25 cellular contexts compared by ENCODE assay signal in the genomic region with DNA sequence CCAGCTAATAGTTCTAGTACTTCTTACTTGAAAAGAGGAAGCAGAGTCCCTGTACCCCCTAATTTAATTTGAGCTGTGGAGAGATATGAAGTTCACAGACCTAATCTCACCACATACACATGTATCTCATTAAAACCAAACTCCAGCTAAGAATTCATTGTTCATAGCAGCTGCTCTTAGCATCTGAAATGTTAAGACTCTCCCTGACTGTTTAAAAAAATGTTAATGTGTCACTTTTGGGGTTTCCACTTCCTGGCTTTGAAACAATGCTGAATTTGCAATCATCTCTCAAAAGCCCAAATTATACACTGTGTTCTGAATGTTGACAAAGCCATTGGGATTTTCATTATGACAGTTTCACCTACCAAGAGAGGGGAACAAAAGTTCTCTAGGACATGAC. TPM values are rescaled to one million over a fixed set of nuclear protein-coding genes. Genes with fewer than 3 reads are reported as not detected.
DNase-seq lines count a peak whose midpoint lies in the region; ATAC-seq and TF ChIP-seq lines count a peak whose summit lies in the region.
"Had no signal": no experiment of that assay in that cellular context is flagged by ENCODE, and none has a peak within 500 bp of the region (broad histone marks: within the 10 kb centered on the region; RNA-seq: fewer than 3 reads in every experiment).

No MANE protein-coding gene starts in this region.

- DNase-seq in SK-N-SH (no peak), stomach (no peak), prostate gland (ENCODE audit: low spot score) (no peak)
- DNase-seq in activated CD8-positive, alpha-beta memory T cell treated with anti-CD3 and anti-CD28 coated beads, Interleukin-2, amount 50 U/mL, for 48 hours: no peak
- DNase-seq: 8988T; activated CD4-positive, alpha-beta memory T cell treated with anti-CD3 and anti-CD28 coated beads, Interleukin-2, amount 10 ng/mL, durations not matched to agents 7 days and 5 days; activated CD4-positive, CD25-positive, alpha-beta regulatory T cell; activated T-cell treated with anti-CD3 and anti-CD28 coated beads for 4 hours; BE2C; effector memory CD8-positive, alpha-beta T cell; H7; NCI-H187 treated with DMSO at 0.1 percent for 48 hours; Peyer's patch; spleen; stimulated activated CD4-positive, alpha-beta T cell treated with anti-CD3 and anti-CD28 coated beads, Interleukin-4, amount 100 ng/mL, for 1 hour; T-helper 9 cell had no signal

- no peaks in the 10 kb centered on the region for H3K79me2 ChIP-seq in SK-N-SH (ENCODE audit: insufficient read depth)
- no peaks in the 10 kb centered on the region for H3K79me2 ChIP-seq in Loucy (ENCODE audit: insufficient read depth, low read length)

- H3K4me1 ChIP-seq in SK-N-SH (ENCODE audit: control insufficient read depth in 1 of 2, insufficient read depth in 2 of 2, low read depth in 1 of 2, low read length in 1 of 2) (no peaks in the 10 kb centered on the region), Loucy (ENCODE audit: insufficient read depth, low read length, poor library complexity, severe bottlenecking) (peaks cover 18% of the 10 kb centered on the region), stomach (peaks cover 0 to 21% (median 11%) of the 10 kb centered on the region in 4 donors), prostate gland (replicated peaks) (no peaks in the 10 kb centered on the region)
- H3K4me1 ChIP-seq: BE2C, esophagus muscularis mucosa had no signal

- no peak overlapping the region for H3K4me3 Mint-ChIP-seq in dendritic cell treated with granulocyte-macrophage colony-stimulating factor and Interleukin-4, amounts not matched to agents 40 ng/mL and 50 ng/mL, for 4 days
- H3K4me3 Mint-ChIP-seq: activated CD4-positive, alpha-beta memory T cell treated with anti-CD3 and anti-CD28 coated beads, Interleukin-2, amount 10 ng/mL, durations not matched to agents 7 days and 5 days; brain; effector memory CD8-positive, alpha-beta T cell; stimulated activated naive CD8-positive, alpha-beta T cell treated with anti-CD3 and anti-CD28 coated beads, Interleukin-15, Interleukin-2, amounts not matched to agents 100 ng/mL and 50 ng/mL, for 24 hours had no signal

- H4K20me1 ChIP-seq in SK-N-SH (ENCODE audit: insufficient read depth): no peaks in the 10 kb centered on the region
- H4K20me1 ChIP-seq in Loucy (ENCODE audit: insufficient read depth, low read length, poor library complexity, severe bottlenecking): no peaks in the 10 kb centered on the region

- POLR2A ChIA-PET in SK-N-SH (lab: Yijun Ruan, JAX): no interaction called here

- H3K4me3 ChIP-seq in SK-N-SH (ENCODE audit: low read depth in 2 of 2, low read length in 1 of 2) (no peak overlapping the region), Loucy (ENCODE audit: low read length, poor library complexity, severe bottlenecking) (no peak overlapping the region), stomach (no peak overlapping the region), prostate gland (no peak overlapping the region)
- H3K4me3 ChIP-seq: esophagus muscularis mucosa, Peyer's patch, spleen, tibial nerve had no signal

- peaks cover 6% of the 10 kb centered on the region for H3F3A ChIP-seq in SK-N-SH (replicated peaks; ENCODE audit: insufficient read depth)
- H3F3A ChIP-seq in Loucy (ENCODE audit: low read depth): no peaks in the 10 kb centered on the region

- H3K9ac ChIP-seq in SK-N-SH (no peak overlapping the region), Loucy (ENCODE audit: low read depth, low read length, poor library complexity, severe bottlenecking) (peak overlapping the region; percentile 1)
- H3K9ac ChIP-seq: KMS-11 had no signal

- H3K27ac Mint-ChIP-seq in dendritic cell treated with granulocyte-macrophage colony-stimulating factor and Interleukin-4, amounts not matched to agents 40 ng/mL and 50 ng/mL, for 4 days: peak overlapping the region; percentile 74
- H3K27ac Mint-ChIP-seq: activated CD4-positive, alpha-beta memory T cell treated with anti-CD3 and anti-CD28 coated beads, Interleukin-2, amount 10 ng/mL, durations not matched to agents 7 days and 5 days; brain; effector memory CD8-positive, alpha-beta T cell; stimulated activated naive CD8-positive, alpha-beta T cell treated with anti-CD3 and anti-CD28 coated beads, Interleukin-15, Interleukin-2, amounts not matched to agents 100 ng/mL and 50 ng/mL, for 24 hours had no signal

- H2AFZ ChIP-seq in SK-N-SH (ENCODE audit: low read depth) (peak overlapping the region; percentile 55; the same call in 1 of the 2 replicates), Loucy (ENCODE audit: low read length) (peak overlapping the region; percentile 94)

- no peaks in the 10 kb centered on the region for H3K9me3 ChIP-seq in SK-N-SH
- H3K9me3 ChIP-seq in Loucy (ENCODE audit: insufficient read depth, low read depth, low read length): no peaks in the 10 kb centered on the region
- H3K9me3 ChIP-seq in stomach: no peaks in the 10 kb centered on the region
- no peaks in the 10 kb centered on the region for H3K9me3 ChIP-seq in prostate gland
- H3K9me3 ChIP-seq: BE2C, esophagus muscularis mucosa, Peyer's patch, spleen, tibial nerve had no signal

- H3K9me3 Mint-ChIP-seq in dendritic cell treated with granulocyte-macrophage colony-stimulating factor and Interleukin-4, amounts not matched to agents 40 ng/mL and 50 ng/mL, for 4 days: no peaks in the 10 kb centered on the region
- H3K9me3 Mint-ChIP-seq: activated CD4-positive, alpha-beta memory T cell treated with anti-CD3 and anti-CD28 coated beads, Interleukin-2, amount 10 ng/mL, durations not matched to agents 7 days and 5 days; effector memory CD8-positive, alpha-beta T cell; stimulated activated naive CD8-positive, alpha-beta T cell treated with anti-CD3 and anti-CD28 coated beads, Interleukin-15, Interleukin-2, amounts not matched to agents 100 ng/mL and 50 ng/mL, for 24 hours had no signal

- ATAC-seq in SK-N-SH treated with all-trans-retinoic acid at 6 μM for 48 hours (no peak), HG03439 (IDR thresholded peaks at IDR 0.05; ENCODE audit: unreplicated experiment) (no peak)
- ATAC-seq: effector memory CD8-positive, alpha-beta T cell had no signal

- TF ChIP-seq CTCF in SK-N-SH (IDR thresholded peaks at IDR 0.05): no peak
- TF ChIP-seq CTCF in Loucy (conservative IDR thresholded peaks at IDR 0.05; ENCODE audit: low read length): no peak
- TF ChIP-seq CTCF in stomach (IDR thresholded peaks at IDR 0.05): no peak
- TF ChIP-seq CTCF in prostate gland (IDR thresholded peaks at IDR 0.05): no peak

- H3K27ac ChIP-seq in SK-N-SH (ENCODE audit: low read depth in 2 of 2, low read length in 1 of 2) (no peak overlapping the region), stomach (peak overlapping the region in 3 of 5 donors; percentile 0 to 52 (median 39)), prostate gland (no peak overlapping the region)
- H3K27ac ChIP-seq: esophagus muscularis mucosa, KMS-11, tibial nerve had no signal

- peaks cover 47% of the 10 kb centered on the region for H3K36me3 Mint-ChIP-seq in dendritic cell treated with granulocyte-macrophage colony-stimulating factor and Interleukin-4, amounts not matched to agents 40 ng/mL and 50 ng/mL, for 4 days (ENCODE audit: low read depth)
- H3K36me3 Mint-ChIP-seq: brain had no signal

- CTCF ChIA-PET in SK-N-SH (lab: Yijun Ruan, JAX): interaction anchor here (1.0 kb wide), 1 partner anchor 186 kb away, joined by 4 read pairs; no protein-coding TSS in a partner anchor

- no peaks in the 10 kb centered on the region for H3K36me3 ChIP-seq in SK-N-SH (replicated peaks in 1 of 2; ENCODE audit: control insufficient read depth in 1 of 2, insufficient read depth in 2 of 2, low read length in 1 of 2)
- H3K36me3 ChIP-seq in Loucy (ENCODE audit: insufficient read depth, low read length): no peaks in the 10 kb centered on the region
- no peaks in the 10 kb centered on the region for H3K36me3 ChIP-seq in stomach
- H3K36me3 ChIP-seq in prostate gland: no peaks in the 10 kb centered on the region
- H3K36me3 ChIP-seq: BE2C, esophagus muscularis mucosa, Peyer's patch, spleen, tibial nerve had no signal

- H3K9me2 ChIP-seq in SK-N-SH (no peaks in the 10 kb centered on the region), Loucy (replicated peaks; ENCODE audit: low read depth, low read length) (no peaks in the 10 kb centered on the region)

- intact Hi-C loops in dendritic cell treated with granulocyte-macrophage colony-stimulating factor and Interleukin-4, amounts not matched to agents 40 ng/mL and 50 ng/mL, for 4 days (cut with micrococcal nuclease): no loop called here
- intact Hi-C loops in stomach (cut with DNase I; ENCODE audit: low total_unique reads): no loop called here
- intact Hi-C loops in prostate gland (cut with DNase I): no loop called here

- H3K27me3 ChIP-seq in SK-N-SH (ENCODE audit: insufficient read depth) (no peaks in the 10 kb centered on the region), Loucy (ENCODE audit: insufficient read depth, low read length, poor library complexity, severe bottlenecking) (peaks cover 4% of the 10 kb centered on the region), stomach (no peaks in the 10 kb centered on the region), prostate gland (replicated peaks; ENCODE audit: insufficient read depth) (no peaks in the 10 kb centered on the region)
- H3K27me3 ChIP-seq: BE2C, esophagus muscularis mucosa, Peyer's patch, spleen, tibial nerve had no signal

- H3K4me1 Mint-ChIP-seq in dendritic cell treated with granulocyte-macrophage colony-stimulating factor and Interleukin-4, amounts not matched to agents 40 ng/mL and 50 ng/mL, for 4 days (ENCODE audit: low read depth): peaks cover 31% of the 10 kb centered on the region
- H3K4me1 Mint-ChIP-seq: brain had no signal

- no peak for TF ChIP-seq RAD21 in SK-N-SH (IDR thresholded peaks at IDR 0.05; ENCODE audit: low read length)

- TF ChIP-seq EP300 in SK-N-SH (IDR thresholded peaks at IDR 0.05; ENCODE audit: borderline replicate concordance in 1 of 2, low read depth in 1 of 2, low read length in 1 of 2): no peak
- no peak for TF ChIP-seq EP300 in stomach (IDR thresholded peaks at IDR 0.05)

- no peak for TF ChIP-seq POLR2A in stomach (IDR thresholded peaks at IDR 0.05)
- no peak for TF ChIP-seq POLR2A in prostate gland (IDR thresholded peaks at IDR 0.05)

- H3K4me2 ChIP-seq in SK-N-SH (no peak overlapping the region), Loucy (ENCODE audit: low read depth, low read length, poor library complexity, severe bottlenecking) (peak overlapping the region; percentile 50)
- H3K4me2 ChIP-seq: KMS-11 had no signal

- H3K27me3 Mint-ChIP-seq in dendritic cell treated with granulocyte-macrophage colony-stimulating factor and Interleukin-4, amounts not matched to agents 40 ng/mL and 50 ng/mL, for 4 days: no peaks in the 10 kb centered on the region
- H3K27me3 Mint-ChIP-seq: activated CD4-positive, alpha-beta memory T cell treated with anti-CD3 and anti-CD28 coated beads, Interleukin-2, amount 10 ng/mL, durations not matched to agents 7 days and 5 days; effector memory CD8-positive, alpha-beta T cell had no signal

RNA-seq across cellular contexts. Expression of gene MRC1, which starts 16.1 kb away (rescaled TPM):
- polyA plus RNA-seq in SK-N-SH (2012; rRNA removed): not detected in 2 replicates
- polyA plus RNA-seq in SK-N-SH (2012; cell fraction: cytosol; rRNA removed): not detected in 2 replicates
- polyA plus RNA-seq in SK-N-SH (2012; cell fraction: nucleus; rRNA removed): not detected in 2 replicates
- 10 to 100 TPM in 3 of 5 donors, 1 to 10 TPM in 2; 4.9 to 50.3 (median 19.1) TPM for total RNA-seq in stomach
- 1 to 10 TPM; 1.9 to 7.9 (median 7.0) TPM for polyA plus RNA-seq in stomach
- total RNA-seq in prostate gland: 10 to 100 TPM in 1 of 2 donors, 1 to 10 TPM in 1; 3.1 to 27.4 TPM
- total RNA-seq: activated CD4-positive, alpha-beta memory T cell treated with anti-CD3 and anti-CD28 coated beads, Interleukin-2, amount 10 ng/mL, durations not matched to agents 7 days and 5 days had no signal

RNA-seq across cellular contexts. Expression of gene TMEM236, which starts 41.0 kb away (rescaled TPM):
- polyA plus RNA-seq in SK-N-SH (2012; rRNA removed) (0.02 TPM in 1 of 2 replicates, not detected in the other), stomach (under 1 TPM in 2 of 3 donors, not detected in 1; 0.08 to 0.19 TPM)
- 0.01 TPM in 2 replicates for polyA plus RNA-seq in SK-N-SH (2012; cell fraction: cytosol; rRNA removed)
- polyA plus RNA-seq in SK-N-SH (2012; cell fraction: nucleus; rRNA removed): 0.02 and 0.05 TPM in 2 replicates
- total RNA-seq in stomach (1 to 10 TPM in 4 of 5 donors, not detected in 1; 1.1 to 9.6 (median 3.1) TPM), prostate gland (under 1 TPM; 0.14 to 0.45 TPM)

Comparison
In these comparisons a context has a peak if more than half of its experiments do, and no peak if none do; other contexts are left out.
1. H3K27ac ChIP-seq: peak in stomach (3 of 5); none in SK-N-SH (0 of 2) and prostate gland (0 of 2).